ENCODE assay signal across 8 cellular contexts in genomic region chr3:71584216-71585061, GRCh38. TPM values are rescaled to one million over a fixed set of nuclear protein-coding genes. Genes with fewer than 3 reads are reported as not detected.
DNase-seq lines count a peak whose midpoint lies in the region; ATAC-seq, FAIRE-seq and TF ChIP-seq lines count a peak whose summit lies in the region.

No MANE protein-coding gene starts in this region.

- H3K4me1 ChIP-seq in small intestine (ENCODE audit: control insufficient read depth in 2 of 2, insufficient read depth in 1 of 2, low read depth in 1 of 2, low read length in 1 of 2) = peaks cover 0 to 2% of the 10 kb centered on the region in 2 donors

- H3K9me3 ChIP-seq in small intestine (ENCODE audit: control insufficient read depth, low read depth) = no peaks in the 10 kb centered on the region

- H3K4me3 ChIP-seq in BJ (ENCODE audit: low read depth, low read length) (peak overlapping the region; percentile 79), bronchial epithelial cell (ENCODE audit: low read depth, low read length) (peak overlapping the region; percentile 85), small intestine (ENCODE audit: low read depth in 1 of 2, low read length in 2 of 2) (peak overlapping the region; percentile 67 to 94)

- H3K36me3 ChIP-seq in BJ (ENCODE audit: control insufficient read depth, insufficient read depth, low read length) = no peaks in the 10 kb centered on the region
- no peaks in the 10 kb centered on the region for H3K36me3 ChIP-seq in bronchial epithelial cell (ENCODE audit: control insufficient read depth, insufficient read depth, low read length)
- no peaks in the 10 kb centered on the region for H3K36me3 ChIP-seq in small intestine (ENCODE audit: control insufficient read depth in 2 of 2, insufficient read depth in 2 of 2, low read length in 2 of 2)

- H3K36me3 Mint-ChIP-seq in IgD-negative memory B cell = no peaks in the 10 kb centered on the region

- FAIRE-seq in bronchial epithelial cell (lab: Jason Lieb, UNC) (no peak), small intestine (lab: Jason Lieb, UNC) (no peak)

- no peak for ATAC-seq in GM18498 (IDR thresholded peaks at IDR 0.05; ENCODE audit: unreplicated experiment)

- POLR2A ChIA-PET in BJ (lab: Charles Lee) = no interaction called here

- H3K4me3 Mint-ChIP-seq in IgD-negative memory B cell = peak overlapping the region; percentile 87 to 99 (median 92)

- no peaks in the 10 kb centered on the region for H3K9me3 Mint-ChIP-seq in IgD-negative memory B cell

- H3K27me3 ChIP-seq in BJ (ENCODE audit: control insufficient read depth, insufficient read depth, low read length) = no peaks in the 10 kb centered on the region
- H3K27me3 ChIP-seq in bronchial epithelial cell (ENCODE audit: control insufficient read depth, insufficient read depth, low read length) = no peaks in the 10 kb centered on the region
- no peaks in the 10 kb centered on the region for H3K27me3 ChIP-seq in small intestine (ENCODE audit: control insufficient read depth in 2 of 2, insufficient read depth in 2 of 2, low read length in 2 of 2)

- peaks cover 26% of the 10 kb centered on the region for H3K27me3 Mint-ChIP-seq in IgD-negative memory B cell

- TF ChIP-seq CTCF in BJ (IDR thresholded peaks at IDR 0.05; ENCODE audit: insufficient read depth, low read depth, low read length) (no peak), bronchial epithelial cell (IDR thresholded peaks at IDR 0.05; ENCODE audit: insufficient read depth, low read length, severe bottlenecking) (no peak)

- peak overlapping the region; percentile 82 to 86 for H3K27ac ChIP-seq in small intestine (ENCODE audit: low read depth in 1 of 2, low read length in 1 of 2)

- DNase-seq in BJ (ENCODE audit: low read depth) (no peak), UCSD-AML1 (lab: John Stamatoyannopoulos, UW; ENCODE audit: unreplicated experiment) (peak; percentile 63), bronchial epithelial cell (ENCODE audit: low read depth) (peak; percentile 28), islet precursor cell (peak; percentile 87), small intestine (peak; percentile 77), NCI-H2107 (lab: John Stamatoyannopoulos, UW) (no peak)

- 1 to 3% (median 2%) methylated on average over 24 of the region's 24 CpGs for WGBS in small intestine, 3 donors

- CTCF ChIA-PET in BJ (lab: Yijun Ruan, JAX) = interaction anchor here (0.6 to 1.8 kb wide), 7 partner anchors 89 to 1034 kb away, joined by 3 to 5 read pairs (median 3); no protein-coding TSS in a partner anchor

- peaks cover 16 to 38% (median 17%) of the 10 kb centered on the region in 3 donors for H3K4me1 Mint-ChIP-seq in IgD-negative memory B cell

- H3K27ac Mint-ChIP-seq in IgD-negative memory B cell = peak overlapping the region; percentile 93 to 96 (median 94)

RNA-seq across cellular contexts. Expression of gene FOXP1, which starts 0.9 kb away (rescaled TPM):
- 32.3 and 37.0 TPM in 2 replicates for polyA plus RNA-seq in BJ (2011; rRNA removed)
- polyA minus RNA-seq in BJ (2011; rRNA and poly(A)+ RNA removed) = 101 and 120 TPM in 2 replicates
- 277 TPM for polyA plus RNA-seq in IgD-negative memory B cell
- 33.2 and 33.3 TPM in 2 replicates for total RNA-seq in bronchial epithelial cell
- 10 to 100 TPM in 2 of 3 donors, 1 to 10 TPM in 1; 4.9 to 18.8 (median 11.9) TPM for polyA plus RNA-seq in small intestine

Comparison
In these comparisons a context has a peak if more than half of its experiments do, and no peak if none do; other contexts are left out.
1. DNase-seq: peak in UCSD-AML1 (single experiment), bronchial epithelial cell (single experiment), islet precursor cell (single experiment) and small intestine (single experiment); none in BJ (single experiment) and NCI-H2107 (single experiment).
2. Peak in every context shown above with its lines, with median percentiles within 50 percentile points of each other: H3K4me3 ChIP-seq.